ENCODE assay signal across 8 cellular contexts in the genomic region with DNA sequence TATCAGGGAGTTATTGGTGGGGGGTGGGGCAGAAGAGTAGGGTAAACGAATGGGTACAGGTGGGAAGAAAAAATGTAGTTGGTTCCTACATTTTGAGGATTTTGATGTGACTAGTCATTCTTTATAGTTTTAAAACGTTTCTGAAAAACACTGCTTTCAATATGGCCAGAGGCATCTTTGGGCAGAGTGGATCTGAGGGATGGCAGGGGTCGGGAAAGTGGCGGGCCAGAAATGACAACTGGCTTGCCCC. TPM values are rescaled to one million over a fixed set of nuclear protein-coding genes. Genes with fewer than 3 reads are reported as not detected.
DNase-seq lines count a peak whose midpoint lies in the region; ATAC-seq and TF ChIP-seq lines count a peak whose summit lies in the region.

No MANE protein-coding gene starts in this region.

- peaks cover 32% of the 10 kb centered on the region for H3K27me3 Mint-ChIP-seq in brain

- peaks cover 48% of the 10 kb centered on the region for H3K4me1 Mint-ChIP-seq in brain

- TF ChIP-seq CTCF in heart right ventricle (IDR thresholded peaks at IDR 0.05) (no peak), brain (conservative IDR thresholded peaks at IDR 0.05) (no peak), uterus (IDR thresholded peaks at IDR 0.05) (no peak)

- H3K27ac Mint-ChIP-seq in brain: peak overlapping the region; percentile 87 to 97 (median 91)

- H3K4me3 Mint-ChIP-seq in brain: peak overlapping the region; percentile 93 to 98 (median 94)

- H3K36me3 ChIP-seq in heart right ventricle: no peaks in the 10 kb centered on the region
- H3K36me3 ChIP-seq in mesodermal cell (ENCODE audit: control insufficient read depth, insufficient read depth, low read length): no peaks in the 10 kb centered on the region
- no peaks in the 10 kb centered on the region for H3K36me3 ChIP-seq in uterus

- 2 to 4% methylated on average over 4 of the region's 4 CpGs for WGBS in heart right ventricle, 2 donors
- WGBS in mesodermal cell (ENCODE audit: insufficient coverage in 2 of 2), 2 experiments: 14 to 17% methylated on average over 4 of the region's 4 CpGs

- H3K9me3 ChIP-seq in heart right ventricle: no peaks in the 10 kb centered on the region
- H3K9me3 ChIP-seq in mesodermal cell (ENCODE audit: control insufficient read depth, low read length): no peaks in the 10 kb centered on the region
- no peaks in the 10 kb centered on the region for H3K9me3 ChIP-seq in uterus

- DNase-seq in heart right ventricle: no peak
- DNase-seq in Right ventricle myocardium superior: no peak
- peak in 1 of 2 donors; percentile 24 for DNase-seq in uterus
- no peak for DNase-seq in dedifferentiated amniotic fluid mesenchymal stem cell (ENCODE audit: extremely low spot score)

- H3K4me3 ChIP-seq in heart right ventricle (peak overlapping the region; percentile 47 to 93 (median 76)), mesodermal cell (ENCODE audit: extremely low read depth, insufficient read depth, low read length, poor library complexity, severe bottlenecking) (peak overlapping the region; percentile 52), uterus (peak overlapping the region; percentile 44 to 57)

- intact Hi-C loops in heart right ventricle (cut with DNase I) (no loop called here), Right ventricle myocardium superior (cut with DNase I) (no loop called here), uterus (cut with DNase I; ENCODE audit: low total_unique reads) (no loop called here)

- no peaks in the 10 kb centered on the region for H3K27me3 ChIP-seq in heart right ventricle
- H3K27me3 ChIP-seq in uterus: no peaks in the 10 kb centered on the region

- peaks cover 0 to 37% (median 15%) of the 10 kb centered on the region in 9 donors for H3K4me1 ChIP-seq in heart right ventricle
- no peaks in the 10 kb centered on the region for H3K4me1 ChIP-seq in mesodermal cell (ENCODE audit: control insufficient read depth, insufficient read depth, low read length, poor library complexity, severe bottlenecking)
- no peaks in the 10 kb centered on the region for H3K4me1 ChIP-seq in uterus

- ATAC-seq in heart right ventricle (no peak), Right ventricle myocardium superior (ENCODE audit: poor library complexity) (no peak), GM19452 (IDR thresholded peaks at IDR 0.05; ENCODE audit: unreplicated experiment) (no peak), HG03045 (IDR thresholded peaks at IDR 0.05; ENCODE audit: unreplicated experiment) (no peak)

- H3K27ac ChIP-seq in heart right ventricle (peak overlapping the region in 9 of 10 donors; percentile 80 to 93 (median 87)), mesodermal cell (ENCODE audit: low read depth, low read length, severe bottlenecking) (no peak overlapping the region), uterus (peak overlapping the region; percentile 78 to 82)

- peaks cover 0 to 2% (median 0%) of the 10 kb centered on the region in 5 experiments for H3K9me3 Mint-ChIP-seq in brain

- H3K36me3 Mint-ChIP-seq in brain: no peaks in the 10 kb centered on the region

- TF ChIP-seq POLR2A in uterus (IDR thresholded peaks at IDR 0.05): no peak

RNA-seq across cellular contexts. Expression of gene ATP23, which starts 0.5 kb away (rescaled TPM):
- total RNA-seq in heart right ventricle: 1 to 10 TPM; 2.8 to 8.5 (median 6.4) TPM
- polyA plus RNA-seq in heart right ventricle: 10 to 100 TPM in 1 of 2 donors, 1 to 10 TPM in 1; 6.8 to 11.3 TPM
- 7.6 TPM for total RNA-seq in Right ventricle myocardium superior
- polyA plus RNA-seq in brain (ENCODE audit: insufficient read depth, low read depth, low replicate concordance): 9.6 TPM
- 9.5 TPM for polyA plus RNA-seq in mesodermal cell (2013, experiment 1 of 2)
- polyA plus RNA-seq in mesodermal cell (2013, experiment 2 of 2): 7.6 TPM
- total RNA-seq in uterus: 10 to 100 TPM in 1 of 4 donors, 1 to 10 TPM in 3; 4.9 to 59.1 (median 8.6) TPM
